ENCODE assay signal across 8 cellular contexts in genomic region chr11:34044664-34045485, GRCh38. TPM values are rescaled to one million over a fixed set of nuclear protein-coding genes. Genes with fewer than 3 reads are reported as not detected.
DNase-seq lines count a peak whose midpoint lies in the region; ATAC-seq and TF ChIP-seq lines count a peak whose summit lies in the region.

No MANE protein-coding gene starts in this region.

- no peak for ATAC-seq in GM21619 (IDR thresholded peaks at IDR 0.05; ENCODE audit: unreplicated experiment)

- peak overlapping the region; percentile 50 for H3K4me2 ChIP-seq in hepatocyte

- intact Hi-C loops in colonic mucosa (cut with DNase I), result no loop called here

- CTCF ChIA-PET in HEK293 (lab: Yijun Ruan, JAX), result interaction anchor here (0.6 to 0.7 kb wide), 2 partner anchors 20 to 38 kb away, joined by 3 read pairs; no protein-coding TSS in a partner anchor

- H3K9me2 ChIP-seq in hepatocyte (replicated peaks; ENCODE audit: insufficient read depth), result no peaks in the 10 kb centered on the region

- no peaks in the 10 kb centered on the region for H4K20me1 ChIP-seq in hepatocyte (ENCODE audit: insufficient read depth, poor library complexity, severe bottlenecking)

- H3K79me2 ChIP-seq in hepatocyte, result no peaks in the 10 kb centered on the region

- WGBS in hepatocyte (ENCODE audit: low lambda C conversion rate, missing lambda C conversion rate), result 68% methylated on average over 27 of the region's 27 CpGs

- H3K4me3 ChIP-seq in HEK293 (ENCODE audit: low read depth, low read length) (no peak overlapping the region), hepatocyte (no peak overlapping the region), colonic mucosa (no peak overlapping the region)

- POLR2A ChIA-PET in HEK293 (lab: Yijun Ruan, JAX), result interaction anchor here (0.6 kb wide), 1 partner anchor 71 kb away, joined by 3 read pairs; no protein-coding TSS in a partner anchor

- H3K36me3 ChIP-seq in HEK293 (ENCODE audit: control insufficient read depth in 2 of 2, insufficient read depth in 1 of 2, low read length in 2 of 2) (no peaks in the 10 kb centered on the region), hepatocyte (replicated peaks; ENCODE audit: insufficient read depth, low read depth) (no peaks in the 10 kb centered on the region), colonic mucosa (no peaks in the 10 kb centered on the region)

- H3K27me3 ChIP-seq in hepatocyte, result no peaks in the 10 kb centered on the region
- no peaks in the 10 kb centered on the region for H3K27me3 ChIP-seq in colonic mucosa

- peak; percentile 49 for DNase-seq in AG08396 (ENCODE audit: low spot score)
- DNase-seq in SW480 (ENCODE audit: low spot score), result peak; percentile 82
- DNase-seq in hepatocyte (ENCODE audit: low spot score), result peak; percentile 73
- DNase-seq in NCI-H1417 treated with DMSO at 0.1 percent for 48 hours (lab: John Stamatoyannopoulos, UW), result no peak
- DNase-seq in colonic mucosa, result no peak
- no peak for DNase-seq in superior temporal gyrus (ENCODE audit: extremely low spot score)

- H3K9me3 ChIP-seq in HEK293 (ENCODE audit: control insufficient read depth, insufficient read depth, low read depth, low read length) (no peaks in the 10 kb centered on the region), hepatocyte (ENCODE audit: low read depth) (no peaks in the 10 kb centered on the region), colonic mucosa (no peaks in the 10 kb centered on the region)

- H3K9ac ChIP-seq in colonic mucosa (ENCODE audit: low read depth in 2 of 2, low read length in 2 of 2), result no peak overlapping the region

- TF ChIP-seq CTCF in HEK293 (tag by site-specific recombination; IDR thresholded peaks at IDR 0.05) (no peak), hepatocyte (IDR thresholded peaks at IDR 0.05; ENCODE audit: poor library complexity) (no peak), colonic mucosa (IDR thresholded peaks at IDR 0.05) (no peak)

- H3K4me1 ChIP-seq in HEK293 (ENCODE audit: control insufficient read depth, insufficient read depth, low read length), result no peaks in the 10 kb centered on the region
- peaks cover under 1% of the 10 kb centered on the region for H3K4me1 ChIP-seq in hepatocyte (ENCODE audit: insufficient read depth)
- H3K4me1 ChIP-seq in colonic mucosa, result no peaks in the 10 kb centered on the region

- no peak overlapping the region for H3K27ac ChIP-seq in HEK293 (ENCODE audit: extremely low read depth, low read depth, low read length)
- H3K27ac ChIP-seq in hepatocyte, result peak overlapping the region; percentile 62
- no peak overlapping the region for H3K27ac ChIP-seq in colonic mucosa

- H2AFZ ChIP-seq in hepatocyte, result peak overlapping the region; percentile 7

TF ChIP-seq in HEK293, 187 proteins besides CTCF, POLR2A, EP300 and RAD21:
- TF ChIP-seq ZNF335 (tag by site-specific recombination; conservative IDR thresholded peaks at IDR 0.05), result 0 out of 2 replicates have a peak, but pooled peaks have one; percentile 17
- no peak for TF ChIP-seq ZXDB (tag by site-specific recombination; IDR thresholded peaks at IDR 0.05)
- TF ChIP-seq OSR2 (tag by site-specific recombination; IDR thresholded peaks at IDR 0.05), result no peak

RNA-seq across cellular contexts. Expression of gene CAPRIN1, which starts 6.7 kb away (rescaled TPM):
- total RNA-seq in hepatocyte (189 and 217 TPM in 2 replicates), colonic mucosa (100 to 1,000 TPM; 182 to 274 TPM)
- polyA plus RNA-seq in hepatocyte, result 85.1 and 102 TPM in 2 replicates

Comparison
In these comparisons a context has a peak if more than half of its experiments do, and no peak if none do; other contexts are left out.
1. DNase-seq: peak in AG08396 (single experiment), SW480 (single experiment) and hepatocyte (single experiment); none in NCI-H1417 treated with DMSO at 0.1 percent for 48 hours (single experiment), colonic mucosa (single experiment) and superior temporal gyrus (single experiment).